25 cellular contexts compared by ENCODE assay signal in the genomic region with DNA sequence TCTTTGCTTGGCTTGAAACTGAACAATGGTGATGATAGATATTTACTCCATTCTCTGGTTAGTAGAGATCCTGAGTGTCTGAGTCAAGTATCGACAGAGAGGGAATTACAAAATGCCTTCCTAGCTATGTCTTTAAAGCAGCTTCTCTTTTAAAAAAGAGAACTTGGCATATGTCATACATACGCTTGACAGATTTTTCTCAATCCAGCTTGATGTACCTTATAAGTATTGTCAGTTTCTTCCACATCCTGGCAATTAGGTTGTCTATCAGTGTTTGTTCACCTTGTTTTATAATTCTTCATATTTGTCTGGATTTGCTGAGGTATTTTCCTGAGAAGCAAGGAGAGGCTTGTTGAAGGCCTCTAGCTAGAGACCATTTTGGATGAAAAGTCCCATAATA.
"Had no signal": no experiment of that assay in that cellular context is flagged by ENCODE, and none has a peak within 500 bp of the region (broad histone marks: within the 10 kb centered on the region; RNA-seq: fewer than 3 reads in every experiment).

No MANE protein-coding gene starts in this region.

- H3K36me3 ChIP-seq: esophagus squamous epithelium, gastrocnemius medialis, heart right ventricle, left lung, lower lobe of right lung had no signal

- H3K27ac ChIP-seq: coronary artery, dorsolateral prefrontal cortex, epithelial cell of prostate, esophagus squamous epithelium, gastrocnemius medialis, heart right ventricle, left lung, lower lobe of right lung had no signal

- FAIRE-seq: colon, islet of Langerhans, keratinocyte had no signal

- DNase-seq: dermis blood vessel endothelial cell; dorsolateral prefrontal cortex; effector CD4-positive, alpha-beta T cell; effector memory CD4-positive, alpha-beta T cell; erythroblast; esophagus squamous epithelium; foreskin fibroblast; foreskin melanocyte; gastrocnemius medialis; glutamatergic neuron; head of caudate nucleus; heart right ventricle; hippocampal formation; left cardiac atrium; left lung; left ventricle myocardium superior; lower lobe of right lung; mesenchymal stem cell; mucosa of descending colon; naive B cell had no signal

- H3K9me3 ChIP-seq: esophagus squamous epithelium, gastrocnemius medialis, heart right ventricle, left lung, lower lobe of right lung, mucosa of descending colon had no signal

- H3K27me3 ChIP-seq: dorsolateral prefrontal cortex, gastrocnemius medialis had no signal

- H3K4me1 ChIP-seq: gastrocnemius medialis had no signal

- H3K4me3 ChIP-seq: coronary artery, dorsolateral prefrontal cortex, esophagus squamous epithelium, gastrocnemius medialis, heart right ventricle, left lung, lower lobe of right lung, mucosa of descending colon had no signal
